Comparison of ENCODE assay signal across 9 cellular contexts in genomic region chr10:6669269-6669859, GRCh38.
DNase-seq lines count a peak whose midpoint lies in the region; ATAC-seq and TF ChIP-seq lines count a peak whose summit lies in the region.
"Had no signal": no experiment of that assay in that cellular context is flagged by ENCODE, and none has a peak within 500 bp of the region (broad histone marks: within the 10 kb centered on the region; RNA-seq: fewer than 3 reads in every experiment).

No MANE protein-coding gene starts in this region.

- POLR2A ChIA-PET in HEK293 (lab: Yijun Ruan, JAX): no interaction called here

- WGBS in sigmoid colon, 2 donors: 20 to 42% methylated on average over 5 of the region's 5 CpGs

- H3K36me3 ChIP-seq in HEK293 (ENCODE audit: control insufficient read depth in 2 of 2, insufficient read depth in 1 of 2, low read length in 2 of 2): no peaks in the 10 kb centered on the region
- H3K36me3 ChIP-seq in sigmoid colon: no peaks in the 10 kb centered on the region
- H3K36me3 ChIP-seq: SJCRH30 had no signal

- ATAC-seq in SK-N-SH treated with all-trans-retinoic acid at 6 μM for 48 hours (peak; percentile 87), GM19467 (IDR thresholded peaks at IDR 0.05; ENCODE audit: unreplicated experiment) (no peak)

- no peak for TF ChIP-seq EP300 in sigmoid colon (IDR thresholded peaks at IDR 0.05)

- no peaks in the 10 kb centered on the region for H3K4me1 ChIP-seq in HEK293 (ENCODE audit: control insufficient read depth, insufficient read depth, low read length)
- H3K4me1 ChIP-seq in sigmoid colon: no peaks in the 10 kb centered on the region

- H3K9me3 ChIP-seq in HEK293 (ENCODE audit: control insufficient read depth, insufficient read depth, low read depth, low read length) (no peaks in the 10 kb centered on the region), sigmoid colon (no peaks in the 10 kb centered on the region)
- H3K9me3 ChIP-seq: SJCRH30 had no signal

- no peak overlapping the region for H3K27ac ChIP-seq in HEK293 (ENCODE audit: extremely low read depth, low read depth, low read length)
- H3K27ac ChIP-seq in sigmoid colon: no peak overlapping the region
- H3K27ac ChIP-seq: SJCRH30 had no signal

- no peak for TF ChIP-seq CTCF in HEK293 (tag by site-specific recombination; IDR thresholded peaks at IDR 0.05)
- peak; percentile 78 for TF ChIP-seq CTCF in fibroblast of the aortic adventitia (IDR thresholded peaks at IDR 0.05; ENCODE audit: insufficient read depth, low read length)
- TF ChIP-seq CTCF in sigmoid colon (IDR thresholded peaks at IDR 0.05): peak in 3 of 4 experiments; percentile 49 to 59 (median 55)

- CTCF ChIA-PET in HEK293 (lab: Yijun Ruan, JAX): interaction anchor here (0.6 to 3.4 kb wide), 20 partner anchors 9 to 1064 kb away, joined by 3 to 26 read pairs (median 3); no protein-coding TSS in a partner anchor

- DNase-seq in COR-L47 (lab: John Stamatoyannopoulos, UW): peak; percentile 12
- DNase-seq in fibroblast of the aortic adventitia (ENCODE audit: low read depth): peak; percentile 76
- no peak for DNase-seq in sigmoid colon
- DNase-seq in NCI-H1694 treated with DMSO at 0.1 percent for 48 hours (lab: John Stamatoyannopoulos, UW): no peak
- DNase-seq in NCI-H2227 (lab: John Stamatoyannopoulos, UW; ENCODE audit: unreplicated experiment): no peak

- H3K4me3 ChIP-seq in HEK293 (ENCODE audit: low read depth, low read length) (no peak overlapping the region), fibroblast of the aortic adventitia (ENCODE audit: low read depth, low read length) (no peak overlapping the region), sigmoid colon (no peak overlapping the region)
- H3K4me3 ChIP-seq: SJCRH30 had no signal

- H3K27me3 ChIP-seq in sigmoid colon: peaks cover 0 to 15% (median 0%) of the 10 kb centered on the region in 3 donors
- H3K27me3 ChIP-seq: SJCRH30 had no signal

- TF ChIP-seq POLR2A in sigmoid colon (IDR thresholded peaks at IDR 0.05): no peak

- intact Hi-C loops in sigmoid colon (cut with DNase I): no loop called here

TF ChIP-seq in HEK293, 187 proteins besides CTCF, POLR2A, EP300 and RAD21:
- TF ChIP-seq ZNF175 (tag by site-specific recombination; IDR thresholded peaks at IDR 0.05): no peak
- no peak for TF ChIP-seq ZNF354C (tag by site-specific recombination; IDR thresholded peaks at IDR 0.05; ENCODE audit: borderline replicate concordance, low read depth)
- no peak for TF ChIP-seq KLF8 (tag by site-specific recombination; IDR thresholded peaks at IDR 0.05)
- no peak for TF ChIP-seq ZNF248 (tag by site-specific recombination; IDR thresholded peaks at IDR 0.05)
- TF ChIP-seq ZIC2 (tag by site-specific recombination; IDR thresholded peaks at IDR 0.05): no peak
- TF ChIP-seq ZNF660 (tag by site-specific recombination; IDR thresholded peaks at IDR 0.05): peak; percentile 99
- no peak for TF ChIP-seq ZNF423 (tag by site-specific recombination; IDR thresholded peaks at IDR 0.05)
- TF ChIP-seq OVOL3 (tag by site-specific recombination; IDR thresholded peaks at IDR 0.05): no peak
- no peak for TF ChIP-seq ZNF600 (tag by site-specific recombination; IDR thresholded peaks at IDR 0.05)
- TF ChIP-seq HIC1 (tag by site-specific recombination; IDR thresholded peaks at IDR 0.05): no peak
- TF ChIP-seq ZNF654 (tag by site-specific recombination; IDR thresholded peaks at IDR 0.05; ENCODE audit: low read depth): peak; percentile 78
TF ChIP-seq in HEK293: peak in this region for 2.

TF ChIP-seq in SK-N-SH treated with all-trans-retinoic acid at 6 μM for 48 hours, 23 proteins besides CTCF, POLR2A, EP300 and RAD21:
- no peak for TF ChIP-seq TSHZ2 (CRISPR knock-in tag; IDR thresholded peaks at IDR 0.05)
- no peak for TF ChIP-seq RARB (CRISPR knock-in tag; IDR thresholded peaks at IDR 0.05)
- no peak for TF ChIP-seq POU6F1 (CRISPR knock-in tag; IDR thresholded peaks at IDR 0.05; ENCODE audit: borderline replicate concordance, low read depth)
- no peak for TF ChIP-seq PATZ1 (CRISPR knock-in tag; IDR thresholded peaks at IDR 0.05; ENCODE audit: borderline replicate concordance)
- no peak for TF ChIP-seq CREB5 (CRISPR knock-in tag; IDR thresholded peaks at IDR 0.05; ENCODE audit: low read depth)
- no peak for TF ChIP-seq PPARA (CRISPR knock-in tag; IDR thresholded peaks at IDR 0.05; ENCODE audit: borderline replicate concordance)
- no peak for TF ChIP-seq SNAI2 (CRISPR knock-in tag; IDR thresholded peaks at IDR 0.05)
- TF ChIP-seq ESRRG (CRISPR knock-in tag; IDR thresholded peaks at IDR 0.05): no peak
- TF ChIP-seq TCF4 (CRISPR knock-in tag; IDR thresholded peaks at IDR 0.05; ENCODE audit: borderline replicate concordance): no peak
- TF ChIP-seq CSDC2 (CRISPR knock-in tag; IDR thresholded peaks at IDR 0.05): no peak
- TF ChIP-seq ARNTL (CRISPR knock-in tag; IDR thresholded peaks at IDR 0.05; ENCODE audit: borderline replicate concordance, low read depth): no peak
- TF ChIP-seq ZNF8 (CRISPR knock-in tag; IDR thresholded peaks at IDR 0.05): no peak
- no peak for TF ChIP-seq BACH2 (CRISPR knock-in tag; IDR thresholded peaks at IDR 0.05; ENCODE audit: borderline replicate concordance)
- no peak for TF ChIP-seq ZNF70 (CRISPR knock-in tag; IDR thresholded peaks at IDR 0.05)

Comparison
In these comparisons a context has a peak if more than half of its experiments do, and no peak if none do; other contexts are left out.
1. DNase-seq: peak in COR-L47 (single experiment) and fibroblast of the aortic adventitia (single experiment); none in sigmoid colon (single experiment), NCI-H1694 treated with DMSO at 0.1 percent for 48 hours (single experiment) and NCI-H2227 (single experiment).